In the genomic region with DNA sequence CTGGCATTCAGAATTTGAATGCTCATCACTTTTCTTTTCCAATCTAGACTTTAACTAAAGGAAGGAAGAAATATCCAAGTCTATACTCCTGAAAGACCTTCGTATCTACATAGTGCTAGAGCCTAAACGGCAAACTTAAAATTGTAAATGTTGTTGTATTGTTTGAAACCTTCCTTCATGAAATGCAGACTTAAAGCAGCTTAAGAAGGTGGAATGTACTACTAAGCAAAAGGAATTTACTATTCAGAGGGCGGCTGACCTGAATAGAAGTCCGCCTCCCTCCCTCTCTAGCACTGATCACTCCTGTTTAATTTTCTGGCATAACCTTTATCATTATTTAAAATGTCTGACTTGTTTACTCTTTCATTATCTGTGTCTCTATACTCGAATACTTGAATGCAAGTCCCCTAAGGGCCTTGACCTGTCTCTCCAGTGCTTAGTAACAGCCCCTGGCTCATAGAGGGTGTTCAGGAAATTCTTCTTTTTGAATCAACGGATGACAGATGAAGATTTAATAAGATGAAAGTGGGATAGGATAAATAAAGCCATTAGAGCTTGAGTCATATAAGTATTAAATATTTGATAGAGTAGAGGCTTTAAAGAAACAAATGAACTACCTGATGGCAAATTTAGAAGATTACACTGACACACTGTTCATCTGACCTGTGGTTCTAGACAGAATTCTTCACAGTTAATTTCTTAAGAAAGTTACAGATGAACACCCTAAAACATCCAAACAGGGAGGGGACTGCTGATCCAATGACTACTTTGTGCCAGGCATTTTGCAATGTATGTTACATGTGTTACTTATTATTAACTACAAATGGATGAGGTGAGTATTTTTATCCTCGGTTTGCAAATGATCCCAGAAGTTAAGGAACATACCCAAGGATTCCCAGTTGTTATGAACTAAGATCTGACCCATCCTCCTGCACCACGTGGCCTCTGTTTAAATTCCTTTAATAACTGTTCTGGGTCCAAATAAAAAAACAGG, we compare ENCODE assay signal across 15 cellular contexts. TPM values are rescaled to one million over a fixed set of nuclear protein-coding genes. Genes with fewer than 3 reads are reported as not detected.
DNase-seq lines count a peak whose midpoint lies in the region; ATAC-seq and TF ChIP-seq lines count a peak whose summit lies in the region.
"Had no signal": no experiment of that assay in that cellular context is flagged by ENCODE, and none has a peak within 500 bp of the region (broad histone marks: within the 10 kb centered on the region; RNA-seq: fewer than 3 reads in every experiment).

No MANE protein-coding gene starts in this region.

- H2AFZ ChIP-seq in Karpas-422 (ENCODE audit: low read length) = no peak overlapping the region

- no peaks in the 10 kb centered on the region for H3K27me3 ChIP-seq in HUES6 (ENCODE audit: control insufficient read depth, insufficient read depth, low read length)
- no peaks in the 10 kb centered on the region for H3K27me3 ChIP-seq in Karpas-422 (ENCODE audit: low read length)
- H3K27me3 ChIP-seq: BLaER1 treated with 17β-estradiol and CSF1 and Interleukin-3, amounts not matched to agents 10 nM and 100 nM; ovary had no signal

- H3K9ac ChIP-seq in HUES6 (ENCODE audit: low read length) (peak overlapping the region; percentile 61), Karpas-422 (ENCODE audit: low read length) (no peak overlapping the region)
- H3K9ac ChIP-seq: BLaER1 treated with 17β-estradiol and CSF1 and Interleukin-3, amounts not matched to agents 10 nM and 100 nM had no signal

- no peaks in the 10 kb centered on the region for H3K79me2 ChIP-seq in Karpas-422 (ENCODE audit: low read length)

- H3K27me3 Mint-ChIP-seq in brain (peaks cover 8% of the 10 kb centered on the region), mesothelial cell of epicardium (ENCODE audit: low read depth) (no peaks in the 10 kb centered on the region)
- H3K27me3 Mint-ChIP-seq: activated naive CD4-positive, alpha-beta T cell treated with anti-CD3 and anti-CD28 coated beads, Interleukin-2, amount 50 U/mL, for 24 hours had no signal

- H3K9me3 ChIP-seq in HUES6 (ENCODE audit: control insufficient read depth, insufficient read depth, low read depth, low read length) (no peaks in the 10 kb centered on the region), Karpas-422 (ENCODE audit: low read length) (no peaks in the 10 kb centered on the region)
- H3K9me3 ChIP-seq: ovary, thoracic aorta had no signal

- no peak overlapping the region for H3K4me2 ChIP-seq in Karpas-422 (ENCODE audit: low read depth, low read length, poor library complexity, severe bottlenecking)

- no peak overlapping the region for H3K4me3 Mint-ChIP-seq in brain
- H3K4me3 Mint-ChIP-seq in mesothelial cell of epicardium = no peak overlapping the region
- H3K4me3 Mint-ChIP-seq: activated naive CD4-positive, alpha-beta T cell treated with anti-CD3 and anti-CD28 coated beads, Interleukin-2, amount 50 U/mL, for 24 hours had no signal

- H3K4me3 ChIP-seq in HUES6 (ENCODE audit: low read depth, low read length) (no peak overlapping the region; the same call in 1 of the 2 replicates), Karpas-422 (ENCODE audit: low read length) (no peak overlapping the region)
- H3K4me3 ChIP-seq: BLaER1 treated with 17β-estradiol and CSF1 and Interleukin-3, amounts not matched to agents 10 nM and 100 nM; ovary; thoracic aorta had no signal

- H4K20me1 ChIP-seq in Karpas-422 (ENCODE audit: insufficient read depth, low read depth, low read length) = no peaks in the 10 kb centered on the region

- H3K9me2 ChIP-seq in Karpas-422 (replicated peaks; ENCODE audit: insufficient read depth, low read length) = no peaks in the 10 kb centered on the region

- no peaks in the 10 kb centered on the region for H3K36me3 ChIP-seq in HUES6 (ENCODE audit: control insufficient read depth, insufficient read depth, low read length)
- no peaks in the 10 kb centered on the region for H3K36me3 ChIP-seq in Karpas-422 (ENCODE audit: insufficient read depth, low read length)
- H3K36me3 ChIP-seq: ovary, thoracic aorta had no signal

- DNase-seq in ELR (ENCODE audit: low read depth) (peak; percentile 4), mesothelial cell of epicardium (ENCODE audit: low spot score in 2 of 2, unreplicated experiment in 2 of 2) (no peak), NCI-H187 (lab: John Stamatoyannopoulos, UW) (no peak), left cardiac atrium (no peak), Karpas-422 (no peak)
- DNase-seq: activated CD4-positive, CD25-positive, alpha-beta regulatory T cell treated with anti-CD3 and anti-CD28 coated beads, Interleukin-2, amount 50 U/mL, for 72 hours; NCI-H1417 treated with DMSO at 0.1 percent for 48 hours; ovary; SIG-M5; stimulated activated CD4-positive, alpha-beta T cell treated with anti-CD3 and anti-CD28 coated beads, Interleukin-4, amount 100 ng/mL, for 24 hours had no signal

- H3K9me3 Mint-ChIP-seq in brain (no peaks in the 10 kb centered on the region), mesothelial cell of epicardium (no peaks in the 10 kb centered on the region)
- H3K9me3 Mint-ChIP-seq: activated naive CD4-positive, alpha-beta T cell treated with anti-CD3 and anti-CD28 coated beads, Interleukin-2, amount 50 U/mL, for 24 hours had no signal

- H3K4me1 Mint-ChIP-seq in brain (peaks cover 34% of the 10 kb centered on the region), mesothelial cell of epicardium (peaks cover 30% of the 10 kb centered on the region)

- H3K27ac Mint-ChIP-seq in brain (peak overlapping the region in 3 of 5 experiments; percentile 13 to 51 (median 46)), mesothelial cell of epicardium (peak overlapping the region; percentile 64)
- H3K27ac Mint-ChIP-seq: activated naive CD4-positive, alpha-beta T cell treated with anti-CD3 and anti-CD28 coated beads, Interleukin-2, amount 50 U/mL, for 24 hours had no signal

- H3K4me1 ChIP-seq in HUES6 (ENCODE audit: control insufficient read depth, insufficient read depth, low read length) (peaks cover 44% of the 10 kb centered on the region), Karpas-422 (ENCODE audit: low read length) (no peaks in the 10 kb centered on the region)

- TF ChIP-seq CTCF in brain (conservative IDR thresholded peaks at IDR 0.05) (no peak), mesothelial cell of epicardium (IDR thresholded peaks at IDR 0.05; ENCODE audit: unreplicated experiment) (no peak)

- H3K27ac ChIP-seq in HUES6 (ENCODE audit: low read depth, low read length) (peak overlapping the region; percentile 95), Karpas-422 (ENCODE audit: low read length) (no peak overlapping the region)
- H3K27ac ChIP-seq: ovary, thoracic aorta had no signal

- intact Hi-C loops in left cardiac atrium (cut with DNase I) = no loop called here

- no peak for ATAC-seq in left cardiac atrium

- H3K36me3 Mint-ChIP-seq in brain (no peaks in the 10 kb centered on the region), mesothelial cell of epicardium (no peaks in the 10 kb centered on the region)
- H3K36me3 Mint-ChIP-seq: activated naive CD4-positive, alpha-beta T cell treated with anti-CD3 and anti-CD28 coated beads, Interleukin-2, amount 50 U/mL, for 24 hours had no signal

RNA-seq across cellular contexts. Expression of gene RBPJ, which starts 20.2 kb away (rescaled TPM):
- 79.8 TPM for polyA plus RNA-seq in brain (ENCODE audit: insufficient read depth, low read depth, low replicate concordance)
- total RNA-seq in mesothelial cell of epicardium (83.5 to 87.0 TPM (median 86.1 TPM) in 3 replicates), left cardiac atrium (10 to 100 TPM; 49.6 to 63.5 TPM)
- 23.8 and 36.8 TPM in 2 replicates for total RNA-seq in Karpas-422 (2014; rRNA removed; shearing (Covaris generic); ENCODE audit: low replicate concordance)
